In genomic region chr14:37253905-37254304, GRCh38 we compare ENCODE assay signal across 13 cellular contexts. TPM values are rescaled to one million over a fixed set of nuclear protein-coding genes. Genes with fewer than 3 reads are reported as not detected.
DNase-seq lines count a peak whose midpoint lies in the region; FAIRE-seq and TF ChIP-seq lines count a peak whose summit lies in the region.
"Had no signal": no experiment of that assay in that cellular context is flagged by ENCODE, and none has a peak within 500 bp of the region (broad histone marks: within the 10 kb centered on the region; RNA-seq: fewer than 3 reads in every experiment).

No MANE protein-coding gene starts in this region.

- DNase-seq in AG04450 (ENCODE audit: low read depth, low spot score) (peak; percentile 16), HS-27A (ENCODE audit: low read depth) (peak; percentile 82), RPMI8226 (peak; percentile 2), fibroblast of peridontal ligament (ENCODE audit: extremely low read depth) (peak; percentile 74), SKM-1 (lab: John Stamatoyannopoulos, UW; ENCODE audit: unreplicated experiment) (no peak), NCI-H187 treated with DMSO at 0.1 percent for 48 hours (lab: John Stamatoyannopoulos, UW) (no peak), D721Med (ENCODE audit: insufficient read length, low spot score) (no peak)
- DNase-seq in NK-92 treated with Interleukin-12 subunit alpha and Interleukin-12 subunit beta, amount 100 ng/mL, for 24 hours (lab: John Stamatoyannopoulos, UW) = no peak
- DNase-seq: amniotic stem cell, H7, MM.1S, T1000 had no signal

- CTCF ChIA-PET in AG04450 (lab: Charles Lee) = interaction anchor here (1.1 to 3.4 kb wide), 4 partner anchors 22 to 621 kb away, joined by 3 to 26 read pairs (median 13); no protein-coding TSS in a partner anchor

- no peak for TF ChIP-seq CTCF in AG04450 (IDR thresholded peaks at IDR 0.05; ENCODE audit: low read depth, low read length)
- TF ChIP-seq CTCF in D721Med (IDR thresholded peaks at IDR 0.05; ENCODE audit: insufficient read depth, missing control alignments) = no peak

- H3K27me3 ChIP-seq in AG04450 (ENCODE audit: control insufficient read depth, insufficient read depth, low read length) = no peaks in the 10 kb centered on the region

- H3K9me3 ChIP-seq in AG04450 (ENCODE audit: control insufficient read depth, insufficient read depth, low read length) = no peaks in the 10 kb centered on the region

- no peak overlapping the region for H3K4me3 ChIP-seq in AG04450 (ENCODE audit: low read depth, low read length)

- no peak for FAIRE-seq in D721Med (lab: Jason Lieb, UNC)

- no peak overlapping the region for H3K27ac ChIP-seq in AG04450 (ENCODE audit: low read depth, low read length)

- POLR2A ChIA-PET in AG04450 (lab: Yijun Ruan, JAX) = no interaction called here

RNA-seq across cellular contexts. Expression of gene MIPOL1, which starts 56.2 kb away (rescaled TPM):
- 4.8 and 7.0 TPM in 2 replicates for polyA plus RNA-seq in AG04450 (2011; rRNA removed)
- 7.4 and 10.5 TPM in 2 replicates for polyA minus RNA-seq in AG04450 (2011; rRNA and poly(A)+ RNA removed)
- polyA plus RNA-seq: CD14-positive monocyte had no signal

Comparison
In these comparisons a context has a peak if more than half of its experiments do, and no peak if none do; other contexts are left out.
1. DNase-seq: peak in AG04450 (single experiment), HS-27A (single experiment), RPMI8226 (single experiment) and fibroblast of peridontal ligament (single experiment); none in SKM-1 (single experiment), NK-92 treated with Interleukin-12 subunit alpha and Interleukin-12 subunit beta, amount 100 ng/mL, for 24 hours (single experiment), NCI-H187 treated with DMSO at 0.1 percent for 48 hours (single experiment) and D721Med (single experiment).